Comparison of ENCODE assay signal across 20 cellular contexts in genomic region chr12:5524116-5524768, GRCh38.
"Had no signal": no experiment of that assay in that cellular context is flagged by ENCODE, and none has a peak within 500 bp of the region (broad histone marks: within the 10 kb centered on the region; RNA-seq: fewer than 3 reads in every experiment).

No MANE protein-coding gene starts in this region.

- H3K4me1 ChIP-seq: esophagus squamous epithelium, suprapubic skin, thyroid gland, uterus had no signal

- H3K4me3 ChIP-seq: dorsolateral prefrontal cortex, esophagus squamous epithelium, hepatocyte, ovary, suprapubic skin, thyroid gland, uterus had no signal

- H3K27ac Mint-ChIP-seq: naive thymus-derived CD4-positive, alpha-beta T cell; type B pancreatic cell had no signal

- H3K36me3 ChIP-seq: esophagus squamous epithelium, ovary, suprapubic skin, thyroid gland, uterus had no signal

- H3K9me3 ChIP-seq: esophagus squamous epithelium, ovary, suprapubic skin, thyroid gland, uterus had no signal

- H3K4me3 Mint-ChIP-seq: naive thymus-derived CD4-positive, alpha-beta T cell; type B pancreatic cell had no signal

- H2AFZ ChIP-seq: hepatocyte had no signal

- H3K4me1 Mint-ChIP-seq: naive thymus-derived CD4-positive, alpha-beta T cell had no signal

- ATAC-seq: left colon; left ventricle myocardium superior; naive thymus-derived CD4-positive, alpha-beta T cell had no signal

- H3K27ac ChIP-seq: dorsolateral prefrontal cortex, epithelial cell of prostate, esophagus squamous epithelium, hepatocyte, ovary, suprapubic skin, thyroid gland, uterus had no signal

- DNase-seq: cortex of kidney; dorsolateral prefrontal cortex; effector memory CD4-positive, alpha-beta T cell; esophagus squamous epithelium; foreskin fibroblast; left colon; left ventricle myocardium superior; mesendoderm; naive thymus-derived CD4-positive, alpha-beta T cell; ovary; right cardiac atrium; small intestine; stimulated activated CD4-positive, alpha-beta T cell treated with anti-CD3 and anti-CD28 coated beads, Interleukin-12 subunit alpha, Interleukin-12 subunit beta, amount 100 ng/mL, for 4 hours; stimulated activated naive CD4-positive, alpha-beta T cell; thyroid gland; uterus had no signal

- H3K4me2 ChIP-seq: hepatocyte had no signal

- H3K27me3 ChIP-seq: hepatocyte, ovary, thyroid gland, uterus had no signal

- H3K36me3 Mint-ChIP-seq: naive thymus-derived CD4-positive, alpha-beta T cell; type B pancreatic cell had no signal

- H3K9me3 Mint-ChIP-seq: type B pancreatic cell had no signal
